14 cellular contexts compared by ENCODE assay signal in genomic region chr20:3283222-3283820, GRCh38.
"Had no signal": no experiment of that assay in that cellular context is flagged by ENCODE, and none has a peak within 500 bp of the region (broad histone marks: within the 10 kb centered on the region; RNA-seq: fewer than 3 reads in every experiment).

No MANE protein-coding gene starts in this region.

- H3K4me3 Mint-ChIP-seq: activated CD4-positive, alpha-beta T cell treated with anti-CD3 and anti-CD28 coated beads, Interleukin-2, amount 10 ng/mL, durations not matched to agents 7 days and 5 days; activated naive CD4-positive, alpha-beta T cell treated with anti-CD3 and anti-CD28 coated beads, Interleukin-2, amount 10 ng/mL, durations not matched to agents 7 days and 5 days; nephron progenitor cell had no signal

- H3K27me3 Mint-ChIP-seq: activated CD4-positive, alpha-beta T cell treated with anti-CD3 and anti-CD28 coated beads, Interleukin-2, amount 10 ng/mL, durations not matched to agents 7 days and 5 days; activated naive CD4-positive, alpha-beta T cell treated with anti-CD3 and anti-CD28 coated beads, Interleukin-2, amount 10 ng/mL, durations not matched to agents 7 days and 5 days had no signal

- H3K4me3 ChIP-seq: sigmoid colon, spleen, stomach, testis had no signal

- DNase-seq: activated CD4-positive, alpha-beta T cell treated with anti-CD3 and anti-CD28 coated beads, Interleukin-2, amount 10 ng/mL, durations not matched to agents 7 days and 5 days; activated CD4-positive, CD25-positive, alpha-beta regulatory T cell; activated naive CD4-positive, alpha-beta T cell treated with anti-CD3 and anti-CD28 coated beads, Interleukin-2, amount 10 ng/mL, durations not matched to agents 7 days and 5 days; erythroblast; nephron progenitor cell; sigmoid colon; spleen; stomach; SW 1271; testis had no signal

- H3K4me1 ChIP-seq: sigmoid colon, spleen, stomach, testis had no signal

- H3K9me3 ChIP-seq: sigmoid colon, spleen, stomach, testis had no signal

- FAIRE-seq: astrocyte, TTC549, urothelium cell line had no signal

- H3K36me3 Mint-ChIP-seq: activated naive CD4-positive, alpha-beta T cell treated with anti-CD3 and anti-CD28 coated beads, Interleukin-2, amount 10 ng/mL, durations not matched to agents 7 days and 5 days had no signal

- H3K27me3 ChIP-seq: sigmoid colon, spleen, stomach, testis had no signal

- H3K27ac ChIP-seq: sigmoid colon, spleen, stomach, testis had no signal

- H3K27ac Mint-ChIP-seq: activated CD4-positive, alpha-beta T cell treated with anti-CD3 and anti-CD28 coated beads, Interleukin-2, amount 10 ng/mL, durations not matched to agents 7 days and 5 days; activated naive CD4-positive, alpha-beta T cell treated with anti-CD3 and anti-CD28 coated beads, Interleukin-2, amount 10 ng/mL, durations not matched to agents 7 days and 5 days; activated T-helper 2 cell treated with anti-CD3 and anti-CD28 coated beads, Interferon-gamma antibody, Interleukin-2, Interleukin-4, amounts not matched to agents 10 μg/mL and 5 μg/mL and 100 μg/mL, durations not matched to agents 14 hours and 24 hours and 36 hours; nephron progenitor cell had no signal

- H3K4me1 Mint-ChIP-seq: activated CD4-positive, alpha-beta T cell treated with anti-CD3 and anti-CD28 coated beads, Interleukin-2, amount 10 ng/mL, durations not matched to agents 7 days and 5 days; activated naive CD4-positive, alpha-beta T cell treated with anti-CD3 and anti-CD28 coated beads, Interleukin-2, amount 10 ng/mL, durations not matched to agents 7 days and 5 days; nephron progenitor cell had no signal

- H3K9me3 Mint-ChIP-seq: activated CD4-positive, alpha-beta T cell treated with anti-CD3 and anti-CD28 coated beads, Interleukin-2, amount 10 ng/mL, durations not matched to agents 7 days and 5 days; activated naive CD4-positive, alpha-beta T cell treated with anti-CD3 and anti-CD28 coated beads, Interleukin-2, amount 10 ng/mL, durations not matched to agents 7 days and 5 days; activated T-helper 2 cell treated with anti-CD3 and anti-CD28 coated beads, Interferon-gamma antibody, Interleukin-2, Interleukin-4, amounts not matched to agents 10 μg/mL and 5 μg/mL and 100 μg/mL, durations not matched to agents 14 hours and 24 hours and 36 hours; nephron progenitor cell had no signal
